In genomic region chr15:77030928-77031375, GRCh38 we compare ENCODE assay signal across 1 cellular context.
TF ChIP-seq lines count a peak whose summit lies in the region.

No MANE protein-coding gene starts in this region.

TF ChIP-seq in HepG2, 621 proteins besides CTCF, POLR2A, EP300 and RAD21 (continues in another document):
- TF ChIP-seq CENPT (CRISPR knock-in tag; IDR thresholded peaks at IDR 0.05; ENCODE audit: low read depth), result no peak
- no peak for TF ChIP-seq KDM5A (IDR thresholded peaks at IDR 0.05; ENCODE audit: borderline replicate concordance, low read length)
- TF ChIP-seq HNRNPUL1 (IDR thresholded peaks at IDR 0.05; ENCODE audit: low read depth, low read length), result no peak
- TF ChIP-seq ZNF740 (CRISPR knock-in tag; IDR thresholded peaks at IDR 0.05), result no peak
- no peak for TF ChIP-seq SRF (IDR thresholded peaks at IDR 0.05; ENCODE audit: low read depth, low read length)
- no peak for TF ChIP-seq KLF11 (CRISPR knock-in tag; IDR thresholded peaks at IDR 0.05)
- TF ChIP-seq KAT2B (IDR thresholded peaks at IDR 0.05; ENCODE audit: borderline replicate concordance, low read depth, low read length), result no peak
- TF ChIP-seq HES4 (CRISPR knock-in tag; IDR thresholded peaks at IDR 0.05; ENCODE audit: borderline replicate concordance), result peak; percentile 37; the same call in 1 of the 2 replicates
- TF ChIP-seq ZNF577 (CRISPR knock-in tag; IDR thresholded peaks at IDR 0.05; ENCODE audit: borderline replicate concordance, low read depth), result no peak
- TF ChIP-seq DDIT3 (CRISPR knock-in tag; IDR thresholded peaks at IDR 0.05), result no peak
- TF ChIP-seq CEBPZ (IDR thresholded peaks at IDR 0.05; ENCODE audit: low read length), result no peak
- no peak for TF ChIP-seq ZNF260 (CRISPR knock-in tag; IDR thresholded peaks at IDR 0.05; ENCODE audit: borderline replicate concordance, low read depth)
- no peak for TF ChIP-seq ZNF383 (CRISPR knock-in tag; IDR thresholded peaks at IDR 0.05; ENCODE audit: borderline replicate concordance)
- no peak for TF ChIP-seq ZSCAN22 (CRISPR knock-in tag; IDR thresholded peaks at IDR 0.05)
- TF ChIP-seq RFX5 (IDR thresholded peaks at IDR 0.05; ENCODE audit: low read depth, low read length), result no peak
- TF ChIP-seq ZSCAN9 (CRISPR knock-in tag; IDR thresholded peaks at IDR 0.05; ENCODE audit: borderline replicate concordance), result no peak
- TF ChIP-seq ZNF652 (CRISPR knock-in tag; IDR thresholded peaks at IDR 0.05; ENCODE audit: borderline replicate concordance, low read depth), result no peak
- no peak for TF ChIP-seq HNF4G (IDR thresholded peaks at IDR 0.05; ENCODE audit: borderline replicate concordance, low read depth, low read length)
- no peak for TF ChIP-seq HNF4G (CRISPR knock-in tag; IDR thresholded peaks at IDR 0.05; ENCODE audit: borderline replicate concordance, low read depth)
- TF ChIP-seq THRA (CRISPR knock-in tag; IDR thresholded peaks at IDR 0.05; ENCODE audit: borderline replicate concordance), result no peak
- 0 out of 2 replicates have a peak, but pooled peaks have one; percentile 9 for TF ChIP-seq ZSCAN25 (CRISPR knock-in tag; IDR thresholded peaks at IDR 0.05)
- no peak for TF ChIP-seq ZNF326 (CRISPR knock-in tag; IDR thresholded peaks at IDR 0.05; ENCODE audit: borderline replicate concordance)
- no peak for TF ChIP-seq SETDB1 (CRISPR knock-in tag; IDR thresholded peaks at IDR 0.05; ENCODE audit: borderline replicate concordance)
- TF ChIP-seq NFKB2 (CRISPR knock-in tag; IDR thresholded peaks at IDR 0.05; ENCODE audit: borderline replicate concordance), result no peak
- no peak for TF ChIP-seq RORA (CRISPR knock-in tag; IDR thresholded peaks at IDR 0.05)
- 0 out of 2 replicates have a peak, but pooled peaks have one; percentile 14 for TF ChIP-seq KDM5B (CRISPR knock-in tag; IDR thresholded peaks at IDR 0.05; ENCODE audit: borderline replicate concordance)
- TF ChIP-seq GTF3A (CRISPR knock-in tag; conservative IDR thresholded peaks at IDR 0.05), result no peak
- TF ChIP-seq ZNF772 (CRISPR knock-in tag; IDR thresholded peaks at IDR 0.05), result no peak
- TF ChIP-seq CC2D1A (CRISPR knock-in tag; IDR thresholded peaks at IDR 0.05), result no peak
- TF ChIP-seq IRF2 (CRISPR knock-in tag; IDR thresholded peaks at IDR 0.05), result no peak
- no peak for TF ChIP-seq ZNF160 (CRISPR knock-in tag; IDR thresholded peaks at IDR 0.05)
- no peak for TF ChIP-seq ZNF770 (CRISPR knock-in tag; IDR thresholded peaks at IDR 0.05)
- no peak for TF ChIP-seq ZNF354B (CRISPR knock-in tag; IDR thresholded peaks at IDR 0.05)
- no peak for TF ChIP-seq NFAT5 (CRISPR knock-in tag; IDR thresholded peaks at IDR 0.05)
- TF ChIP-seq JUN (CRISPR knock-in tag; IDR thresholded peaks at IDR 0.05), result no peak
- peak; percentile 20 for TF ChIP-seq RBM39 (IDR thresholded peaks at IDR 0.05; ENCODE audit: low read depth, low read length, poor library complexity, severe bottlenecking)
- TF ChIP-seq YEATS4 (CRISPR knock-in tag; IDR thresholded peaks at IDR 0.05; ENCODE audit: borderline replicate concordance), result no peak
- no peak for TF ChIP-seq ETS1 (CRISPR knock-in tag; IDR thresholded peaks at IDR 0.05)
- TF ChIP-seq ZFP91 (CRISPR knock-in tag; IDR thresholded peaks at IDR 0.05; ENCODE audit: borderline replicate concordance), result 0 out of 2 replicates have a peak, but pooled peaks have one; percentile 5
- no peak for TF ChIP-seq MTERF4 (CRISPR knock-in tag; IDR thresholded peaks at IDR 0.05)
- TF ChIP-seq MYNN (CRISPR knock-in tag; IDR thresholded peaks at IDR 0.05; ENCODE audit: low read depth), result no peak
- TF ChIP-seq ZFX (CRISPR knock-in tag; IDR thresholded peaks at IDR 0.05; ENCODE audit: low read depth), result peak; percentile 33; the same call in 1 of the 2 replicates
- TF ChIP-seq ZSCAN12 (CRISPR knock-in tag; IDR thresholded peaks at IDR 0.05), result no peak
- no peak for TF ChIP-seq MEIS2 (CRISPR knock-in tag; IDR thresholded peaks at IDR 0.05)
- 0 out of 2 replicates have a peak, but pooled peaks have one; percentile 48 for TF ChIP-seq MZF1 (CRISPR knock-in tag; IDR thresholded peaks at IDR 0.05; ENCODE audit: borderline replicate concordance)
- TF ChIP-seq CSRNP2 (CRISPR knock-in tag; conservative IDR thresholded peaks at IDR 0.05; ENCODE audit: low read depth), result no peak
- TF ChIP-seq GATAD2A (CRISPR knock-in tag; IDR thresholded peaks at IDR 0.05), result no peak
